In the genomic region with DNA sequence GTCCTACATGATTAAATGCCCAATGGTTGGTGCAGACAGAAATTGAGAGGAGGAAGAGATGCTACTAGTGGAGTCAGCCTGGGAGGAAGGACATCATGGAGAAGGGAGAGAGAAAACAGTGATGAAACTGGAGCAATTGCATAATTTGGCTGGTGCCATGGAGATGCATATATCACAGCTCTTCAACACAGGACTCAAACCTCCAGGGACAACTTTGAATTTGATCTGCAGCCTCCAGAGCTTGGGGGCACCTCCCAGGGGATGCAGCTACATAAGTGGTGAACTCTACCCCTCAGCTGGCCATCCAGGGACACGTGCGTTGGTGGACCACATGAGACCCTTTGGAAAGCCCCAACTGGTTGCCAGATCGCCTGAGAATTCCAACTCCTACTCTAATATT, we compare ENCODE assay signal across 1 cellular context.
TF ChIP-seq lines count a peak whose summit lies in the region.

No MANE protein-coding gene starts in this region.

TF ChIP-seq in GM23338, 12 proteins besides CTCF, POLR2A, EP300 and RAD21:
- TF ChIP-seq, protein P1, sequence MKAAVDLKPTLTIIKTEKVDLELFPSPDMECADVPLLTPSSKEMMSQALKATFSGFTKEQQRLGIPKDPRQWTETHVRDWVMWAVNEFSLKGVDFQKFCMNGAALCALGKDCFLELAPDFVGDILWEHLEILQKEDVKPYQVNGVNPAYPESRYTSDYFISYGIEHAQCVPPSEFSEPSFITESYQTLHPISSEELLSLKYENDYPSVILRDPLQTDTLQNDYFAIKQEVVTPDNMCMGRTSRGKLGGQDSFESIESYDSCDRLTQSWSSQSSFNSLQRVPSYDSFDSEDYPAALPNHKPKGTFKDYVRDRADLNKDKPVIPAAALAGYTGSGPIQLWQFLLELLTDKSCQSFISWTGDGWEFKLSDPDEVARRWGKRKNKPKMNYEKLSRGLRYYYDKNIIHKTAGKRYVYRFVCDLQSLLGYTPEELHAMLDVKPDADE (IDR thresholded peaks at IDR 0.05): no peak
- no peak for TF ChIP-seq EZH2phosphoT487 (IDR thresholded peaks at IDR 0.05; ENCODE audit: unreplicated experiment)
- no peak for TF ChIP-seq POLR2AphosphoS5 (IDR thresholded peaks at IDR 0.05; ENCODE audit: low read depth)
- TF ChIP-seq ZNF331 (CRISPR knock-in tag; IDR thresholded peaks at IDR 0.05; ENCODE audit: low read depth): no peak
- TF ChIP-seq STAT1 (IDR thresholded peaks at IDR 0.05; ENCODE audit: unreplicated experiment): no peak
- TF ChIP-seq CREB1 (CRISPR knock-in tag; IDR thresholded peaks at IDR 0.05; ENCODE audit: low read depth): no peak
- TF ChIP-seq, protein P2, sequence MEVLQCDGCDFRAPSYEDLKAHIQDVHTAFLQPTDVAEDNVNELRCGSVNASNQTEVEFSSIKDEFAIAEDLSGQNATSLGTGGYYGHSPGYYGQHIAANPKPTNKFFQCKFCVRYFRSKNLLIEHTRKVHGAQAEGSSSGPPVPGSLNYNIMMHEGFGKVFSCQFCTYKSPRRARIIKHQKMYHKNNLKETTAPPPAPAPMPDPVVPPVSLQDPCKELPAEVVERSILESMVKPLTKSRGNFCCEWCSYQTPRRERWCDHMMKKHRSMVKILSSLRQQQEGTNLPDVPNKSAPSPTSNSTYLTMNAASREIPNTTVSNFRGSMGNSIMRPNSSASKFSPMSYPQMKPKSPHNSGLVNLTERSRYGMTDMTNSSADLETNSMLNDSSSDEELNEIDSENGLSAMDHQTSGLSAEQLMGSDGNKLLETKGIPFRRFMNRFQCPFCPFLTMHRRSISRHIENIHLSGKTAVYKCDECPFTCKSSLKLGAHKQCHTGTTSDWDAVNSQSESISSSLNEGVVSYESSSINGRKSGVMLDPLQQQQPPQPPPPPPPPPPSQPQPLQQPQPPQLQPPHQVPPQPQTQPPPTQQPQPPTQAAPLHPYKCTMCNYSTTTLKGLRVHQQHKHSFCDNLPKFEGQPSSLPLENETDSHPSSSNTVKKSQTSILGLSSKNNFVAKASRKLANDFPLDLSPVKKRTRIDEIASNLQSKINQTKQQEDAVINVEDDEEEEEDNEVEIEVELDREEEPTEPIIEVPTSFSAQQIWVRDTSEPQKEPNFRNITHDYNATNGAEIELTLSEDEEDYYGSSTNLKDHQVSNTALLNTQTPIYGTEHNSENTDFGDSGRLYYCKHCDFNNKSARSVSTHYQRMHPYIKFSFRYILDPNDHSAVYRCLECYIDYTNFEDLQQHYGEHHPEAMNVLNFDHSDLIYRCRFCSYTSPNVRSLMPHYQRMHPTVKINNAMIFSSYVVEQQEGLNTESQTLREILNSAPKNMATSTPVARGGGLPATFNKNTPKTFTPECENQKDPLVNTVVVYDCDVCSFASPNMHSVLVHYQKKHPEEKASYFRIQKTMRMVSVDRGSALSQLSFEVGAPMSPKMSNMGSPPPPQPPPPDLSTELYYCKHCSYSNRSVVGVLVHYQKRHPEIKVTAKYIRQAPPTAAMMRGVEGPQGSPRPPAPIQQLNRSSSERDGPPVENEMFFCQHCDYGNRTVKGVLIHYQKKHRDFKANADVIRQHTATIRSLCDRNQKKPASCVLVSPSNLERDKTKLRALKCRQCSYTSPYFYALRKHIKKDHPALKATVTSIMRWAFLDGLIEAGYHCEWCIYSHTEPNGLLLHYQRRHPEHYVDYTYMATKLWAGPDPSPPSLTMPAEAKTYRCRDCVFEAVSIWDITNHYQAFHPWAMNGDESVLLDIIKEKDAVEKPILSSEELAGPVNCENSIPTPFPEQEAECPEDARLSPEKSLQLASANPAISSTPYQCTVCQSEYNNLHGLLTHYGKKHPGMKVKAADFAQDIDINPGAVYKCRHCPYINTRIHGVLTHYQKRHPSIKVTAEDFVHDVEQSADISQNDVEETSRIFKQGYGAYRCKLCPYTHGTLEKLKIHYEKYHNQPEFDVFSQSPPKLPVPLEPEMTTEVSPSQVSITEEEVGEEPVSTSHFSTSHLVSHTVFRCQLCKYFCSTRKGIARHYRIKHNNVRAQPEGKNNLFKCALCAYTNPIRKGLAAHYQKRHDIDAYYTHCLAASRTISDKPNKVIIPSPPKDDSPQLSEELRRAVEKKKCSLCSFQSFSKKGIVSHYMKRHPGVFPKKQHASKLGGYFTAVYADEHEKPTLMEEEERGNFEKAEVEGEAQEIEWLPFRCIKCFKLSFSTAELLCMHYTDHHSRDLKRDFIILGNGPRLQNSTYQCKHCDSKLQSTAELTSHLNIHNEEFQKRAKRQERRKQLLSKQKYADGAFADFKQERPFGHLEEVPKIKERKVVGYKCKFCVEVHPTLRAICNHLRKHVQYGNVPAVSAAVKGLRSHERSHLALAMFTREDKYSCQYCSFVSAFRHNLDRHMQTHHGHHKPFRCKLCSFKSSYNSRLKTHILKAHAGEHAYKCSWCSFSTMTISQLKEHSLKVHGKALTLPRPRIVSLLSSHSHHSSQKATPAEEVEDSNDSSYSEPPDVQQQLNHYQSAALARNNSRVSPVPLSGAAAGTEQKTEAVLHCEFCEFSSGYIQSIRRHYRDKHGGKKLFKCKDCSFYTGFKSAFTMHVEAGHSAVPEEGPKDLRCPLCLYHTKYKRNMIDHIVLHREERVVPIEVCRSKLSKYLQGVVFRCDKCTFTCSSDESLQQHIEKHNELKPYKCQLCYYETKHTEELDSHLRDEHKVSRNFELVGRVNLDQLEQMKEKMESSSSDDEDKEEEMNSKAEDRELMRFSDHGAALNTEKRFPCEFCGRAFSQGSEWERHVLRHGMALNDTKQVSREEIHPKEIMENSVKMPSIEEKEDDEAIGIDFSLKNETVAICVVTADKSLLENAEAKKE (CRISPR knock-in tag; IDR thresholded peaks at IDR 0.05): no peak
- TF ChIP-seq EZH2 (IDR thresholded peaks at IDR 0.05; ENCODE audit: low read depth, unreplicated experiment): no peak
- TF ChIP-seq, protein P3, sequence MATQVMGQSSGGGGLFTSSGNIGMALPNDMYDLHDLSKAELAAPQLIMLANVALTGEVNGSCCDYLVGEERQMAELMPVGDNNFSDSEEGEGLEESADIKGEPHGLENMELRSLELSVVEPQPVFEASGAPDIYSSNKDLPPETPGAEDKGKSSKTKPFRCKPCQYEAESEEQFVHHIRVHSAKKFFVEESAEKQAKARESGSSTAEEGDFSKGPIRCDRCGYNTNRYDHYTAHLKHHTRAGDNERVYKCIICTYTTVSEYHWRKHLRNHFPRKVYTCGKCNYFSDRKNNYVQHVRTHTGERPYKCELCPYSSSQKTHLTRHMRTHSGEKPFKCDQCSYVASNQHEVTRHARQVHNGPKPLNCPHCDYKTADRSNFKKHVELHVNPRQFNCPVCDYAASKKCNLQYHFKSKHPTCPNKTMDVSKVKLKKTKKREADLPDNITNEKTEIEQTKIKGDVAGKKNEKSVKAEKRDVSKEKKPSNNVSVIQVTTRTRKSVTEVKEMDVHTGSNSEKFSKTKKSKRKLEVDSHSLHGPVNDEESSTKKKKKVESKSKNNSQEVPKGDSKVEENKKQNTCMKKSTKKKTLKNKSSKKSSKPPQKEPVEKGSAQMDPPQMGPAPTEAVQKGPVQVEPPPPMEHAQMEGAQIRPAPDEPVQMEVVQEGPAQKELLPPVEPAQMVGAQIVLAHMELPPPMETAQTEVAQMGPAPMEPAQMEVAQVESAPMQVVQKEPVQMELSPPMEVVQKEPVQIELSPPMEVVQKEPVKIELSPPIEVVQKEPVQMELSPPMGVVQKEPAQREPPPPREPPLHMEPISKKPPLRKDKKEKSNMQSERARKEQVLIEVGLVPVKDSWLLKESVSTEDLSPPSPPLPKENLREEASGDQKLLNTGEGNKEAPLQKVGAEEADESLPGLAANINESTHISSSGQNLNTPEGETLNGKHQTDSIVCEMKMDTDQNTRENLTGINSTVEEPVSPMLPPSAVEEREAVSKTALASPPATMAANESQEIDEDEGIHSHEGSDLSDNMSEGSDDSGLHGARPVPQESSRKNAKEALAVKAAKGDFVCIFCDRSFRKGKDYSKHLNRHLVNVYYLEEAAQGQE (IDR thresholded peaks at IDR 0.05; ENCODE audit: unreplicated experiment): no peak
- TF ChIP-seq NANOG (IDR thresholded peaks at IDR 0.05; ENCODE audit: borderline replicate concordance): no peak
- no peak for TF ChIP-seq ZNF114 (CRISPR knock-in tag; IDR thresholded peaks at IDR 0.05)
- TF ChIP-seq JUNB (IDR thresholded peaks at IDR 0.05; ENCODE audit: unreplicated experiment): no peak
